1 cellular context compared by ENCODE assay signal in the genomic region with DNA sequence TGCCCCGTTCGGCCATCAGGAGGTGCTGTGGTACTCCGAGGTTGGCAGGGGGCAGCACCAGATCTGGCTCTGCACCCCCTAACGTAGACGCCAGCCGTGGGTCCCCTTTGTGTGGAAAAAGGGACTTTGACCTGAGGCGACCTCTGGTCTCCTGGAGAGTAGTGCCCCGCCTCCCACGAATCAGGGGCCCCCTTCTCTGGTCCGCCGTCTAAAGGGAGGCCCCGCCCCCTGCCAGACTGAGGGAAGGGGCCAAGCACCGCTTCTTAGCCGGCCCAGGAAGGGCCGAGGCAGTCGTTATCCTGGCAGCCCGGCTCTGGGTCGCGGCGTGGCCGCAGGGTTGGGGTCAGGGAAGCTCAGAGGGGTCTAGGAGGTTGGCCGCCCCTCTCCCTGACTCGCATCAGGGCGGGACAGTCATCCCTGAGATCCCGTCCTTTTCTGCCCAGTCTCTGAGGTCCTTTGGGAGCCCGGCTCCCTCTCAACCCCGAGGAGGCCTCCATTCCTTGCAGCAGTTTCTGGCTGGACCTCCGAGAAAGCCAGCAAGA.
TF ChIP-seq lines count a peak whose summit lies in the region.

No MANE protein-coding gene starts in this region.

TF ChIP-seq in HepG2, 621 proteins besides CTCF, POLR2A, EP300 and RAD21 (continued from another document and continues in another):
- peak; percentile 16; the same call in 1 of the 2 replicates for TF ChIP-seq NFKBIZ (CRISPR knock-in tag; IDR thresholded peaks at IDR 0.05)
- TF ChIP-seq IRX3 (CRISPR knock-in tag; IDR thresholded peaks at IDR 0.05; ENCODE audit: borderline replicate concordance, low read depth): no peak
- no peak for TF ChIP-seq NFATC3 (CRISPR knock-in tag; IDR thresholded peaks at IDR 0.05)
- no peak; the same call in 1 of the 2 replicates for TF ChIP-seq ZGPAT (CRISPR knock-in tag; IDR thresholded peaks at IDR 0.05)
- 0 out of 2 replicates have a peak, but pooled peaks have one; percentile 26 for TF ChIP-seq ZNF124 (CRISPR knock-in tag; IDR thresholded peaks at IDR 0.05)
- TF ChIP-seq MAFK (conservative IDR thresholded peaks at IDR 0.05 in 1 of 2, IDR thresholded peaks at IDR 0.05 in 1 of 2; ENCODE audit: low read length in 2 of 2): no peak
- no peak for TF ChIP-seq RAD51 (IDR thresholded peaks at IDR 0.05; ENCODE audit: borderline replicate concordance)
- TF ChIP-seq, protein P1, sequence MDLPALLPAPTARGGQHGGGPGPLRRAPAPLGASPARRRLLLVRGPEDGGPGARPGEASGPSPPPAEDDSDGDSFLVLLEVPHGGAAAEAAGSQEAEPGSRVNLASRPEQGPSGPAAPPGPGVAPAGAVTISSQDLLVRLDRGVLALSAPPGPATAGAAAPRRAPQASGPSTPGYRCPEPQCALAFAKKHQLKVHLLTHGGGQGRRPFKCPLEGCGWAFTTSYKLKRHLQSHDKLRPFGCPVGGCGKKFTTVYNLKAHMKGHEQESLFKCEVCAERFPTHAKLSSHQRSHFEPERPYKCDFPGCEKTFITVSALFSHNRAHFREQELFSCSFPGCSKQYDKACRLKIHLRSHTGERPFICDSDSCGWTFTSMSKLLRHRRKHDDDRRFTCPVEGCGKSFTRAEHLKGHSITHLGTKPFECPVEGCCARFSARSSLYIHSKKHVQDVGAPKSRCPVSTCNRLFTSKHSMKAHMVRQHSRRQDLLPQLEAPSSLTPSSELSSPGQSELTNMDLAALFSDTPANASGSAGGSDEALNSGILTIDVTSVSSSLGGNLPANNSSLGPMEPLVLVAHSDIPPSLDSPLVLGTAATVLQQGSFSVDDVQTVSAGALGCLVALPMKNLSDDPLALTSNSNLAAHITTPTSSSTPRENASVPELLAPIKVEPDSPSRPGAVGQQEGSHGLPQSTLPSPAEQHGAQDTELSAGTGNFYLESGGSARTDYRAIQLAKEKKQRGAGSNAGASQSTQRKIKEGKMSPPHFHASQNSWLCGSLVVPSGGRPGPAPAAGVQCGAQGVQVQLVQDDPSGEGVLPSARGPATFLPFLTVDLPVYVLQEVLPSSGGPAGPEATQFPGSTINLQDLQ (CRISPR knock-in tag; IDR thresholded peaks at IDR 0.05): no peak
- TF ChIP-seq ZNF569 (CRISPR knock-in tag; IDR thresholded peaks at IDR 0.05; ENCODE audit: borderline replicate concordance): no peak
- TF ChIP-seq JARID2 (CRISPR knock-in tag; IDR thresholded peaks at IDR 0.05; ENCODE audit: insufficient replicate concordance): no peak
- TF ChIP-seq KDM6A (CRISPR knock-in tag; IDR thresholded peaks at IDR 0.05; ENCODE audit: low read depth): peak; percentile 71; the same call in 1 of the 2 replicates
- no peak for TF ChIP-seq ZBTB4 (CRISPR knock-in tag; IDR thresholded peaks at IDR 0.05; ENCODE audit: borderline replicate concordance)
- TF ChIP-seq, protein P2, sequence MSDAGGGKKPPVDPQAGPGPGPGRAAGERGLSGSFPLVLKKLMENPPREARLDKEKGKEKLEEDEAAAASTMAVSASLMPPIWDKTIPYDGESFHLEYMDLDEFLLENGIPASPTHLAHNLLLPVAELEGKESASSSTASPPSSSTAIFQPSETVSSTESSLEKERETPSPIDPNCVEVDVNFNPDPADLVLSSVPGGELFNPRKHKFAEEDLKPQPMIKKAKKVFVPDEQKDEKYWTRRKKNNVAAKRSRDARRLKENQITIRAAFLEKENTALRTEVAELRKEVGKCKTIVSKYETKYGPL (CRISPR knock-in tag; IDR thresholded peaks at IDR 0.05): no peak
- no peak for TF ChIP-seq FIP1L1 (IDR thresholded peaks at IDR 0.05; ENCODE audit: borderline replicate concordance, insufficient read depth, low read depth, low read length)
- TF ChIP-seq MYNN (CRISPR knock-in tag; IDR thresholded peaks at IDR 0.05; ENCODE audit: low read depth): no peak
- TF ChIP-seq MBD4 (IDR thresholded peaks at IDR 0.05; ENCODE audit: borderline replicate concordance, low read length): no peak
- TF ChIP-seq GABPA (IDR thresholded peaks at IDR 0.05; ENCODE audit: low read depth, low read length): no peak
- TF ChIP-seq GABPA (CRISPR knock-in tag; IDR thresholded peaks at IDR 0.05; ENCODE audit: low read depth): peak; percentile 23; the same call in 1 of the 2 replicates
- TF ChIP-seq ZNF891 (CRISPR knock-in tag; IDR thresholded peaks at IDR 0.05): 0 out of 2 replicates have a peak, but pooled peaks have one; percentile 6
- TF ChIP-seq TAF1 (CRISPR knock-in tag; IDR thresholded peaks at IDR 0.05): peak; percentile 51
- TF ChIP-seq HCFC1 (IDR thresholded peaks at IDR 0.05; ENCODE audit: low read depth, low read length): no peak
- no peak for TF ChIP-seq NFIB (CRISPR knock-in tag; IDR thresholded peaks at IDR 0.05; ENCODE audit: borderline replicate concordance)
- TF ChIP-seq, protein P3, sequence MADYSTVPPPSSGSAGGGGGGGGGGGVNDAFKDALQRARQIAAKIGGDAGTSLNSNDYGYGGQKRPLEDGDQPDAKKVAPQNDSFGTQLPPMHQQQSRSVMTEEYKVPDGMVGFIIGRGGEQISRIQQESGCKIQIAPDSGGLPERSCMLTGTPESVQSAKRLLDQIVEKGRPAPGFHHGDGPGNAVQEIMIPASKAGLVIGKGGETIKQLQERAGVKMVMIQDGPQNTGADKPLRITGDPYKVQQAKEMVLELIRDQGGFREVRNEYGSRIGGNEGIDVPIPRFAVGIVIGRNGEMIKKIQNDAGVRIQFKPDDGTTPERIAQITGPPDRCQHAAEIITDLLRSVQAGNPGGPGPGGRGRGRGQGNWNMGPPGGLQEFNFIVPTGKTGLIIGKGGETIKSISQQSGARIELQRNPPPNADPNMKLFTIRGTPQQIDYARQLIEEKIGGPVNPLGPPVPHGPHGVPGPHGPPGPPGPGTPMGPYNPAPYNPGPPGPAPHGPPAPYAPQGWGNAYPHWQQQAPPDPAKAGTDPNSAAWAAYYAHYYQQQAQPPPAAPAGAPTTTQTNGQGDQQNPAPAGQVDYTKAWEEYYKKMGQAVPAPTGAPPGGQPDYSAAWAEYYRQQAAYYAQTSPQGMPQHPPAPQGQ (CRISPR knock-in tag; IDR thresholded peaks at IDR 0.05; ENCODE audit: borderline replicate concordance): no peak
- no peak for TF ChIP-seq DRAP1 (CRISPR knock-in tag; IDR thresholded peaks at IDR 0.05)
- no peak for TF ChIP-seq ZNF558 (CRISPR knock-in tag; IDR thresholded peaks at IDR 0.05; ENCODE audit: borderline replicate concordance)
- no peak for TF ChIP-seq TEAD3 (CRISPR knock-in tag; optimal IDR thresholded peaks at IDR 0.05; ENCODE audit: borderline replicate concordance)
- TF ChIP-seq ZNF720 (CRISPR knock-in tag; IDR thresholded peaks at IDR 0.05): no peak
- 0 out of 2 replicates have a peak, but pooled peaks have one; percentile 5 for TF ChIP-seq ADNP (CRISPR knock-in tag; IDR thresholded peaks at IDR 0.05)
- TF ChIP-seq, protein P4, sequence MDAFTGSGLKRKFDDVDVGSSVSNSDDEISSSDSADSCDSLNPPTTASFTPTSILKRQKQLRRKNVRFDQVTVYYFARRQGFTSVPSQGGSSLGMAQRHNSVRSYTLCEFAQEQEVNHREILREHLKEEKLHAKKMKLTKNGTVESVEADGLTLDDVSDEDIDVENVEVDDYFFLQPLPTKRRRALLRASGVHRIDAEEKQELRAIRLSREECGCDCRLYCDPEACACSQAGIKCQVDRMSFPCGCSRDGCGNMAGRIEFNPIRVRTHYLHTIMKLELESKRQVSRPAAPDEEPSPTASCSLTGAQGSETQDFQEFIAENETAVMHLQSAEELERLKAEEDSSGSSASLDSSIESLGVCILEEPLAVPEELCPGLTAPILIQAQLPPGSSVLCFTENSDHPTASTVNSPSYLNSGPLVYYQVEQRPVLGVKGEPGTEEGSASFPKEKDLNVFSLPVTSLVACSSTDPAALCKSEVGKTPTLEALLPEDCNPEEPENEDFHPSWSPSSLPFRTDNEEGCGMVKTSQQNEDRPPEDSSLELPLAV (CRISPR knock-in tag; conservative IDR thresholded peaks at IDR 0.05; ENCODE audit: low read depth): no peak
- peak; percentile 50; the same call in 1 of the 2 replicates for TF ChIP-seq ZNF281 (CRISPR knock-in tag; IDR thresholded peaks at IDR 0.05; ENCODE audit: borderline replicate concordance)
- no peak for TF ChIP-seq ZNF703 (CRISPR knock-in tag; IDR thresholded peaks at IDR 0.05; ENCODE audit: borderline replicate concordance)
- no peak for TF ChIP-seq AFF4 (CRISPR knock-in tag; IDR thresholded peaks at IDR 0.05)
- TF ChIP-seq, protein P5, sequence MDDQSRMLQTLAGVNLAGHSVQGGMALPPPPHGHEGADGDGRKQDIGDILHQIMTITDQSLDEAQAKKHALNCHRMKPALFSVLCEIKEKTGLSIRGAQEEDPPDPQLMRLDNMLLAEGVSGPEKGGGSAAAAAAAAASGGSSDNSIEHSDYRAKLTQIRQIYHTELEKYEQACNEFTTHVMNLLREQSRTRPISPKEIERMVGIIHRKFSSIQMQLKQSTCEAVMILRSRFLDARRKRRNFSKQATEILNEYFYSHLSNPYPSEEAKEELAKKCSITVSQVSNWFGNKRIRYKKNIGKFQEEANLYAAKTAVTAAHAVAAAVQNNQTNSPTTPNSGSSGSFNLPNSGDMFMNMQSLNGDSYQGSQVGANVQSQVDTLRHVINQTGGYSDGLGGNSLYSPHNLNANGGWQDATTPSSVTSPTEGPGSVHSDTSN (CRISPR knock-in tag; IDR thresholded peaks at IDR 0.05; ENCODE audit: borderline replicate concordance): no peak
